12 cellular contexts compared by ENCODE assay signal in genomic region chr17:10099051-10099571, GRCh38.
DNase-seq lines count a peak whose midpoint lies in the region; ATAC-seq, FAIRE-seq and TF ChIP-seq lines count a peak whose summit lies in the region.
"Had no signal": no experiment of that assay in that cellular context is flagged by ENCODE, and none has a peak within 500 bp of the region (broad histone marks: within the 10 kb centered on the region; RNA-seq: fewer than 3 reads in every experiment).

No MANE protein-coding gene starts in this region.

- no peak for FAIRE-seq in bronchial epithelial cell (lab: Jason Lieb, UNC)

- peaks cover 11% of the 10 kb centered on the region; the same call in 1 of the 2 replicates for H3K79me2 ChIP-seq in GM23248 (ENCODE audit: insufficient read depth)
- H3K79me2 ChIP-seq: parathyroid adenoma had no signal

- peaks cover 40% of the 10 kb centered on the region for H3F3A ChIP-seq in GM23248 (ENCODE audit: insufficient read depth)

- no peaks in the 10 kb centered on the region for H4K20me1 ChIP-seq in GM23248 (ENCODE audit: insufficient read depth)

- no peaks in the 10 kb centered on the region for H3K9me2 ChIP-seq in GM23248 (ENCODE audit: insufficient read depth)

- H3K27ac ChIP-seq in GM23248 (peak overlapping the region; percentile 91), right atrium auricular region (peak overlapping the region; percentile 42 to 47), suprapubic skin (peak overlapping the region; percentile 73)
- H3K27ac ChIP-seq: parathyroid adenoma had no signal

- peak overlapping the region; percentile 71 for H3K9ac ChIP-seq in GM23248
- H3K9ac ChIP-seq: parathyroid adenoma had no signal

- WGBS in GM23248 (ENCODE audit: low coverage in 1 of 2, low lambda C conversion rate in 2 of 2, missing lambda C conversion rate in 2 of 2), 2 experiments, result 4% methylated on average over 8 of the region's 8 CpGs
- 48% methylated on average over 8 of the region's 8 CpGs for WGBS in suprapubic skin

- peak; percentile 96 for DNase-seq in GM23248
- DNase-seq in bronchial epithelial cell (ENCODE audit: low read depth), result peak; percentile 2
- DNase-seq in right atrium auricular region (ENCODE audit: low spot score), result peak; percentile 65
- peak; percentile 79 to 80 for DNase-seq in suprapubic skin (ENCODE audit: low spot score in 2 of 2)
- DNase-seq in nephron progenitor cell, result no peak
- DNase-seq in stimulated activated effector memory CD8-positive, alpha-beta T cell treated with anti-CD3 and anti-CD28 coated beads, Interleukin-12 subunit alpha, Interleukin-12 subunit beta, amount 100 ng/mL, for 72 hours (ENCODE audit: low spot score in 2 of 2), result no peak
- no peak for DNase-seq in NCI-H82 (lab: John Stamatoyannopoulos, UW)
- DNase-seq: activated CD4-positive, alpha-beta T cell treated with anti-CD3 and anti-CD28 coated beads for 1 hour; NCI-H526 treated with DMSO at 0.1 percent for 48 hours had no signal

- no peak overlapping the region for H3K27ac Mint-ChIP-seq in nephron progenitor cell
- H3K27ac Mint-ChIP-seq in stimulated activated effector memory CD8-positive, alpha-beta T cell treated with anti-CD3 and anti-CD28 coated beads, Interleukin-12 subunit alpha, Interleukin-12 subunit beta, amount 100 ng/mL, for 72 hours, result no peak overlapping the region

- peaks cover 21% of the 10 kb centered on the region for H3K27me3 Mint-ChIP-seq in nephron progenitor cell (ENCODE audit: low read depth, poor library complexity)

- peak overlapping the region; percentile 36 for H3K4me2 ChIP-seq in GM23248 (ENCODE audit: unreplicated experiment)

- H3K27me3 ChIP-seq in GM23248 (replicated peaks; ENCODE audit: insufficient read depth), result no peaks in the 10 kb centered on the region
- H3K27me3 ChIP-seq in bronchial epithelial cell (ENCODE audit: control insufficient read depth, insufficient read depth, low read length), result no peaks in the 10 kb centered on the region
- H3K27me3 ChIP-seq in right atrium auricular region, result no peaks in the 10 kb centered on the region
- no peaks in the 10 kb centered on the region for H3K27me3 ChIP-seq in suprapubic skin

- H2AFZ ChIP-seq in GM23248, result peak overlapping the region; percentile 49
- H2AFZ ChIP-seq: parathyroid adenoma had no signal

- H3K36me3 ChIP-seq in GM23248 (ENCODE audit: low read depth), result no peaks in the 10 kb centered on the region
- no peaks in the 10 kb centered on the region for H3K36me3 ChIP-seq in bronchial epithelial cell (ENCODE audit: control insufficient read depth, insufficient read depth, low read length)
- H3K36me3 ChIP-seq in right atrium auricular region, result no peaks in the 10 kb centered on the region
- no peaks in the 10 kb centered on the region for H3K36me3 ChIP-seq in suprapubic skin

- in situ Hi-C loops in GM23248 (cut with MboI), result no loop called here

- H3K9me3 ChIP-seq in GM23248 (ENCODE audit: low read depth) (no peaks in the 10 kb centered on the region), right atrium auricular region (no peaks in the 10 kb centered on the region), suprapubic skin (no peaks in the 10 kb centered on the region)

- no peaks in the 10 kb centered on the region for H3K36me3 Mint-ChIP-seq in nephron progenitor cell (ENCODE audit: low read depth)
- H3K36me3 Mint-ChIP-seq in stimulated activated effector memory CD8-positive, alpha-beta T cell treated with anti-CD3 and anti-CD28 coated beads, Interleukin-12 subunit alpha, Interleukin-12 subunit beta, amount 100 ng/mL, for 72 hours, result no peaks in the 10 kb centered on the region

- no peak for TF ChIP-seq EP300 in suprapubic skin (IDR thresholded peaks at IDR 0.05)

- H3K4me1 Mint-ChIP-seq in nephron progenitor cell, result peaks cover 4% of the 10 kb centered on the region
- peaks cover 19% of the 10 kb centered on the region for H3K4me1 Mint-ChIP-seq in stimulated activated effector memory CD8-positive, alpha-beta T cell treated with anti-CD3 and anti-CD28 coated beads, Interleukin-12 subunit alpha, Interleukin-12 subunit beta, amount 100 ng/mL, for 72 hours

- no peak overlapping the region for H3K4me3 Mint-ChIP-seq in nephron progenitor cell
- H3K4me3 Mint-ChIP-seq in stimulated activated effector memory CD8-positive, alpha-beta T cell treated with anti-CD3 and anti-CD28 coated beads, Interleukin-12 subunit alpha, Interleukin-12 subunit beta, amount 100 ng/mL, for 72 hours, result no peak overlapping the region

- TF ChIP-seq POLR2A in suprapubic skin (IDR thresholded peaks at IDR 0.05), result no peak

- TF ChIP-seq CTCF in bronchial epithelial cell (IDR thresholded peaks at IDR 0.05; ENCODE audit: insufficient read depth, low read length, severe bottlenecking) (no peak), right atrium auricular region (IDR thresholded peaks at IDR 0.05) (no peak), suprapubic skin (IDR thresholded peaks at IDR 0.05) (no peak), nephron progenitor cell (IDR thresholded peaks at IDR 0.05) (no peak)

- H3K4me1 ChIP-seq in GM23248 (ENCODE audit: insufficient read depth), result peaks cover 34% of the 10 kb centered on the region
- peaks cover 0 to 39% of the 10 kb centered on the region in 2 donors for H3K4me1 ChIP-seq in right atrium auricular region
- peaks cover 22% of the 10 kb centered on the region for H3K4me1 ChIP-seq in suprapubic skin
- H3K4me1 ChIP-seq: parathyroid adenoma had no signal

- H3K4me3 ChIP-seq in GM23248, result peak overlapping the region; percentile 46
- H3K4me3 ChIP-seq in bronchial epithelial cell (ENCODE audit: low read depth, low read length), result no peak overlapping the region
- H3K4me3 ChIP-seq in right atrium auricular region, result no peak overlapping the region
- no peak overlapping the region for H3K4me3 ChIP-seq in suprapubic skin

- no peaks in the 10 kb centered on the region for H3K9me3 Mint-ChIP-seq in nephron progenitor cell
- no peaks in the 10 kb centered on the region for H3K9me3 Mint-ChIP-seq in stimulated activated effector memory CD8-positive, alpha-beta T cell treated with anti-CD3 and anti-CD28 coated beads, Interleukin-12 subunit alpha, Interleukin-12 subunit beta, amount 100 ng/mL, for 72 hours

- ATAC-seq in stimulated activated effector memory CD8-positive, alpha-beta T cell treated with anti-CD3 and anti-CD28 coated beads, Interleukin-12 subunit alpha, Interleukin-12 subunit beta, amount 100 ng/mL, for 72 hours, result no peak
- ATAC-seq in GM21786 (IDR thresholded peaks at IDR 0.05; ENCODE audit: unreplicated experiment), result no peak
- ATAC-seq: SK-N-SH treated with all-trans-retinoic acid at 6 μM for 48 hours had no signal

Comparison
In these comparisons a context has a peak if more than half of its experiments do, and no peak if none do; other contexts are left out.
1. DNase-seq: peak in GM23248 (single experiment), bronchial epithelial cell (single experiment), right atrium auricular region (single experiment) and suprapubic skin (2 of 2); none in nephron progenitor cell (single experiment), stimulated activated effector memory CD8-positive, alpha-beta T cell treated with anti-CD3 and anti-CD28 coated beads, Interleukin-12 subunit alpha, Interleukin-12 subunit beta, amount 100 ng/mL, for 72 hours (0 of 2) and NCI-H82 (single experiment).
2. Peak in every context shown above with its lines, with median percentiles within 50 percentile points of each other: H3K27ac ChIP-seq.